Comparison of ENCODE assay signal across 30 cellular contexts in genomic region chr20:42544926-42545325, GRCh38.
"Had no signal": no experiment of that assay in that cellular context is flagged by ENCODE, and none has a peak within 500 bp of the region (broad histone marks: within the 10 kb centered on the region; RNA-seq: fewer than 3 reads in every experiment).

No MANE protein-coding gene starts in this region.

- H3K4me3 ChIP-seq: left lung, lower lobe of right lung, neural progenitor cell, prostate gland, skin epidermis, spleen, testis, thyroid gland, transverse colon, upper lobe of left lung, vagina had no signal

- H3K9me3 ChIP-seq: left lung, lower lobe of right lung, neutrophil, prostate gland, spleen, testis, thyroid gland, transverse colon, upper lobe of left lung, vagina had no signal

- H3K36me3 ChIP-seq: left lung, lower lobe of right lung, neural progenitor cell, neutrophil, prostate gland, spleen, thyroid gland, transverse colon, upper lobe of left lung, vagina had no signal

- H3K27ac Mint-ChIP-seq: immature natural killer cell; naive B cell; natural killer cell; nephron progenitor cell; neural progenitor cell; stimulated activated effector memory CD8-positive, alpha-beta T cell treated with anti-CD3 and anti-CD28 coated beads, Interleukin-12 subunit alpha, Interleukin-12 subunit beta, amount 100 ng/mL, for 72 hours; stimulated activated naive CD8-positive, alpha-beta T cell treated with anti-CD3 and anti-CD28 coated beads, Interleukin-15, amount 100 ng/mL, for 72 hours had no signal

- H3K4me3 Mint-ChIP-seq: immature natural killer cell; naive B cell; natural killer cell; nephron progenitor cell; neural progenitor cell; stimulated activated effector memory CD8-positive, alpha-beta T cell treated with anti-CD3 and anti-CD28 coated beads, Interleukin-12 subunit alpha, Interleukin-12 subunit beta, amount 100 ng/mL, for 72 hours; stimulated activated naive CD8-positive, alpha-beta T cell treated with anti-CD3 and anti-CD28 coated beads, Interleukin-15, amount 100 ng/mL, for 72 hours had no signal

- H3K4me1 Mint-ChIP-seq: immature natural killer cell; naive B cell; natural killer cell; nephron progenitor cell; neural progenitor cell; stimulated activated effector memory CD8-positive, alpha-beta T cell treated with anti-CD3 and anti-CD28 coated beads, Interleukin-12 subunit alpha, Interleukin-12 subunit beta, amount 100 ng/mL, for 72 hours; stimulated activated naive CD8-positive, alpha-beta T cell treated with anti-CD3 and anti-CD28 coated beads, Interleukin-15, amount 100 ng/mL, for 72 hours had no signal

- H3K36me3 Mint-ChIP-seq: immature natural killer cell; naive B cell; natural killer cell; neural progenitor cell; stimulated activated effector memory CD8-positive, alpha-beta T cell treated with anti-CD3 and anti-CD28 coated beads, Interleukin-12 subunit alpha, Interleukin-12 subunit beta, amount 100 ng/mL, for 72 hours had no signal

- H3K27ac ChIP-seq: left lung, lower lobe of right lung, neural progenitor cell, neutrophil, prostate gland, skin epidermis, spleen, testis, thyroid gland, transverse colon, upper lobe of left lung, vagina had no signal

- H3K4me1 ChIP-seq: left lung, lower lobe of right lung, neural progenitor cell, prostate gland, spleen, testis, thyroid gland, transverse colon, upper lobe of left lung, vagina had no signal

- H3K27me3 ChIP-seq: left lung, neutrophil, spleen, testis, thyroid gland, transverse colon, upper lobe of left lung, vagina had no signal

- FAIRE-seq: islet of Langerhans, kidney had no signal

- ATAC-seq: left colon; left lung; lower lobe of right lung; natural killer cell; right cardiac atrium; sciatic nerve; stimulated activated effector memory CD8-positive, alpha-beta T cell treated with anti-CD3 and anti-CD28 coated beads, Interleukin-12 subunit alpha, Interleukin-12 subunit beta, amount 100 ng/mL, for 72 hours; stimulated activated naive CD8-positive, alpha-beta T cell treated with anti-CD3 and anti-CD28 coated beads, Interleukin-15, amount 100 ng/mL, for 72 hours had no signal

- DNase-seq: hypothalamus; immature natural killer cell; kidney; left colon; left lung; lower lobe of right lung; mammary epithelial cell; mesenchymal stem cell; naive B cell; natural killer cell; nephron progenitor cell; occipital lobe; retina; right cardiac atrium; spleen; stimulated activated CD4-positive, alpha-beta T cell treated with anti-CD3 and anti-CD28 coated beads, Interleukin-4, amount 100 ng/mL, for 24 hours; stimulated activated naive CD4-positive, alpha-beta T cell treated with Interleukin-2 at 50 U/mL for 16 hours; stimulated activated naive CD8-positive, alpha-beta T cell treated with anti-CD3 and anti-CD28 coated beads, Interleukin-15, amount 100 ng/mL, for 72 hours; testis; thyroid gland; transverse colon; upper lobe of left lung had no signal

- H3K9me3 Mint-ChIP-seq: nephron progenitor cell, neural progenitor cell had no signal
